In the genomic region with DNA sequence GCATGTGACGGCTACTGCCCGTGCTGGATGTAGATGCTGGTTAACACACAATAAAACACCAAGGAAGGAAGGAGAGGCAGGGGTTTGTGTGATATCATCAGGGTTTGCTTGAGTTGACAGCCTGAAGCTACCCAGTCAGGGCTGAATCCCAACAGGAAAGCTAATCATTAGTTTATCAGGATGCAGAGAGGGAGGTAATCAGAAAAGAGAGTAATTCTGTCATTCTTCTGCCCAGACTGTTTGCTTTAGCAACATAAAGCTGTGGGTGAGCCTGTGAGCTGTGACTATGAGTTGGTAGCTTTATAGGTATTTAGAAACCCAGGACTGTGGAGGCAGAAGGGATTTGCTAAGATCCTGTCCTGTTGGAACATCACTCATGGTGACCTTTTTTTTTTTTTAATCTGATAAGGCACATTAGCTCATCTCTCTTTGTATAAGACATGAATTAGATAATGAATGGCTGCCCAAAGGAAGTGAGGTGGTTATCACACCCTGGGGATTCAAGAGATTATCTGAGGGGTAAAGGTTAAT, we compare ENCODE assay signal across 12 cellular contexts.
A peak's percentile ranks its signal among the peaks of the same experiment; 100 is the strongest.
DNase-seq lines count a peak whose midpoint lies in the region; ATAC-seq and TF ChIP-seq lines count a peak whose summit lies in the region.
"Had no signal": no experiment of that assay in that cellular context is flagged by ENCODE, and none has a peak within 500 bp of the region (broad histone marks: within the 10 kb centered on the region; RNA-seq: fewer than 3 reads in every experiment).

No MANE protein-coding gene starts in this region.

- H3K4me1 Mint-ChIP-seq in chondrocyte (ENCODE audit: low read depth): peaks cover 49% of the 10 kb centered on the region

- H3K27ac ChIP-seq in cardiac muscle cell: peak overlapping the region; percentile 98
- peak overlapping the region; percentile 86 for H3K27ac ChIP-seq in muscle layer of duodenum (ENCODE audit: low read length)
- H3K27ac ChIP-seq: suprapubic skin had no signal

- H3K36me3 ChIP-seq in cardiac muscle cell: no peaks in the 10 kb centered on the region
- no peaks in the 10 kb centered on the region for H3K36me3 ChIP-seq in muscle layer of duodenum (ENCODE audit: control insufficient read depth in 1 of 2, insufficient read depth in 2 of 2, low read length in 2 of 2)
- H3K36me3 ChIP-seq: suprapubic skin had no signal

- DNase-seq in cardiac muscle cell (ENCODE audit: low read depth in 1 of 2, low spot score in 1 of 2) (peak in 1 of 2 donors; percentile 8), cardiac septum (ENCODE audit: low spot score) (no peak), chondrocyte (ENCODE audit: low spot score) (no peak), 8988T (no peak)
- DNase-seq: activated gamma-delta T cell treated with Interleukin-2 at 50 U/mL for 16 hours; NCI-H1436 treated with DMSO at 0.1 percent for 48 hours; stimulated activated CD4-positive, alpha-beta T cell treated with anti-CD3 and anti-CD28 coated beads, Interleukin-4, amount 100 ng/mL, for 1 hour had no signal

- intact Hi-C loops in cardiac septum (cut with DNase I): no loop called here

- H3K27me3 ChIP-seq in cardiac muscle cell (no peaks in the 10 kb centered on the region), muscle layer of duodenum (ENCODE audit: low read depth, low read length) (no peaks in the 10 kb centered on the region)
- H3K27me3 ChIP-seq: suprapubic skin had no signal

- peak overlapping the region; percentile 35 for H3K4me3 Mint-ChIP-seq in chondrocyte (ENCODE audit: unreplicated experiment)

- H3K36me3 Mint-ChIP-seq in chondrocyte (ENCODE audit: low read depth): peaks cover 14% of the 10 kb centered on the region

- ATAC-seq in GM18873 (IDR thresholded peaks at IDR 0.05; ENCODE audit: low FRiP score, unreplicated experiment) (no peak), HG03342 (IDR thresholded peaks at IDR 0.05; ENCODE audit: unreplicated experiment) (no peak), HG02870 (IDR thresholded peaks at IDR 0.05; ENCODE audit: unreplicated experiment) (no peak)

- TF ChIP-seq CTCF in cardiac muscle cell (IDR thresholded peaks at IDR 0.05; ENCODE audit: low read depth, low read length) (no peak), chondrocyte (IDR thresholded peaks at IDR 0.05) (no peak)

- H3K9me3 ChIP-seq in cardiac muscle cell (ENCODE audit: low read depth) (no peaks in the 10 kb centered on the region), muscle layer of duodenum (ENCODE audit: control insufficient read depth in 1 of 2, low read length in 2 of 2) (no peaks in the 10 kb centered on the region)
- H3K9me3 ChIP-seq: suprapubic skin had no signal

- H3K27ac Mint-ChIP-seq in chondrocyte (ENCODE audit: unreplicated experiment): peak overlapping the region; percentile 76

- H3K4me3 ChIP-seq in cardiac muscle cell: no peak overlapping the region
- H3K4me3 ChIP-seq in muscle layer of duodenum (ENCODE audit: low read depth in 1 of 2, low read length in 2 of 2): no peak overlapping the region
- H3K4me3 ChIP-seq: suprapubic skin had no signal

- no peaks in the 10 kb centered on the region for H3K27me3 Mint-ChIP-seq in chondrocyte (ENCODE audit: low read depth)

- no peaks in the 10 kb centered on the region for H3K9me3 Mint-ChIP-seq in chondrocyte (ENCODE audit: low read depth)

- peaks cover 31% of the 10 kb centered on the region for H3K4me1 ChIP-seq in cardiac muscle cell (ENCODE audit: low read depth)
- peaks cover 13 to 28% of the 10 kb centered on the region in 2 donors for H3K4me1 ChIP-seq in muscle layer of duodenum (ENCODE audit: control insufficient read depth in 1 of 2, insufficient read depth in 2 of 2, low read length in 2 of 2)
